ENCODE assay signal across 1 cellular context in genomic region chr22:30607939-30608338, GRCh38.
TF ChIP-seq lines count a peak whose summit lies in the region.

No MANE protein-coding gene starts in this region.

TF ChIP-seq in H1, 55 proteins besides CTCF, POLR2A, EP300 and RAD21:
- no peak for TF ChIP-seq HDAC2 (IDR thresholded peaks at IDR 0.05; ENCODE audit: borderline replicate concordance in 1 of 2, low read depth in 2 of 2, low read length in 2 of 2)
- TF ChIP-seq E2F6 (IDR thresholded peaks at IDR 0.05) = no peak
- TF ChIP-seq PHF8 (conservative IDR thresholded peaks at IDR 0.05; ENCODE audit: low read depth, low read length) = no peak
- no peak for TF ChIP-seq SP2 (IDR thresholded peaks at IDR 0.05; ENCODE audit: low read length)
- TF ChIP-seq CREB1 (IDR thresholded peaks at IDR 0.05) = no peak
- TF ChIP-seq SRF (IDR thresholded peaks at IDR 0.05; ENCODE audit: low read depth, low read length) = no peak
